Comparison of ENCODE assay signal across 9 cellular contexts in the genomic region with DNA sequence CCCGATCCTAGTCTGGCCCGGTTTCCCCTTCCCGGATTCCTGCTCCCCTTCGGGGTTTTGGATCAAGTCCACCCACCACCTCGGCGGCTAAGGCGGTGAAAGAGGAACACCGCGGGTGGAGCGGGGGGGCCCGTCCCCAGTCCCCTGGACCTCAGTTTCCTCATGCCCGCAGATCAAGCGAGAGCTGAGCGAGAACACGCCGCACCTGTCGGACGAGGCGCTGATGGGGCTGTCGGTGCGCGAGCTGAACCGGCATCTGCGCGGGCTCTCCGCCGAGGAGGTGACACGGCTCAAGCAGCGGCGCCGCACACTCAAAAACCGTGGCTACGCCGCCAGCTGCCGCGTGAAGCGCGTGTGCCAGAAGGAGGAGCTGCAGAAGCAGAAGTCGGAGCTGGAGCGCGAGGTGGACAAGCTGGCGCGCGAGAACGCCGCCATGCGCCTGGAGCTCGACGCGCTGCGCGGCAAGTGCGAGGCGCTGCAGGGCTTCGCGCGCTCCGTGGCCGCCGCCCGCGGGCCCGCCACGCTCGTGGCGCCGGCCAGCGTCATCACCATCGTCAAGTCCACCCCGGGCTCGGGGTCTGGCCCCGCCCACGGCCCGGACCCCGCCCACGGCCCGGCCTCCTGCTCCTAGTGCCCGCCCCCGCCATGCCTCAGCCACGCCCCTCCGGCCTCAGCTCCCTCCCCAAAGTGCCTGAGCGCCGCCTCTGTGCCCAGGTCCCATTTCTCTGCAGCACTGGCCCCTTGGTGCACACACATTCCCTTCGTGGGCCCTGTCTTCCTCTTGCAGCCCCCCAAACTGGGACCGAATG. TPM values are rescaled to one million over a fixed set of nuclear protein-coding genes. Genes with fewer than 3 reads are reported as not detected.
DNase-seq lines count a peak whose midpoint lies in the region; ATAC-seq, FAIRE-seq and TF ChIP-seq lines count a peak whose summit lies in the region.
"Had no signal": no experiment of that assay in that cellular context is flagged by ENCODE, and none has a peak within 500 bp of the region (broad histone marks: within the 10 kb centered on the region; RNA-seq: fewer than 3 reads in every experiment).

No MANE protein-coding gene starts in this region.

- H3K9me3 Mint-ChIP-seq in activated naive CD8-positive, alpha-beta T cell treated with anti-CD3 and anti-CD28 coated beads, Interleukin-2, amount 50 U/mL, for 24 hours: no peaks in the 10 kb centered on the region

- H3K27me3 ChIP-seq in hepatocyte (no peaks in the 10 kb centered on the region), small intestine (ENCODE audit: control insufficient read depth in 2 of 2, insufficient read depth in 2 of 2, low read length in 2 of 2) (no peaks in the 10 kb centered on the region)

- DNase-seq in GM18507 (ENCODE audit: extremely low spot score, insufficient read length, low read depth): peak; percentile 71
- peak; percentile 62 for DNase-seq in SK-MEL-5 (ENCODE audit: low read depth, low spot score)
- DNase-seq in activated naive CD8-positive, alpha-beta T cell treated with anti-CD3 and anti-CD28 coated beads, Interleukin-2, amount 50 U/mL, for 24 hours: peak; percentile 61
- peak; percentile 81 for DNase-seq in hepatocyte (ENCODE audit: low spot score)
- DNase-seq in small intestine: peak; percentile 77
- no peak for DNase-seq in epidermal melanocyte (ENCODE audit: insufficient read length, low spot score)
- no peak for DNase-seq in SIG-M5 (lab: John Stamatoyannopoulos, UW)

- TF ChIP-seq CTCF in hepatocyte (IDR thresholded peaks at IDR 0.05; ENCODE audit: poor library complexity): peak; percentile 15

- H3K4me1 Mint-ChIP-seq in activated naive CD8-positive, alpha-beta T cell treated with anti-CD3 and anti-CD28 coated beads, Interleukin-2, amount 50 U/mL, for 24 hours: peaks cover 38% of the 10 kb centered on the region

- H3K36me3 Mint-ChIP-seq in activated naive CD8-positive, alpha-beta T cell treated with anti-CD3 and anti-CD28 coated beads, Interleukin-2, amount 50 U/mL, for 24 hours (ENCODE audit: low read depth): peaks cover 7% of the 10 kb centered on the region

- no peaks in the 10 kb centered on the region for H3K9me3 ChIP-seq in hepatocyte (ENCODE audit: low read depth)
- no peaks in the 10 kb centered on the region for H3K9me3 ChIP-seq in small intestine (ENCODE audit: control insufficient read depth, low read depth)

- H3K9me2 ChIP-seq in hepatocyte (replicated peaks; ENCODE audit: insufficient read depth): no peaks in the 10 kb centered on the region

- H3K4me3 ChIP-seq in hepatocyte: no peak overlapping the region
- H3K4me3 ChIP-seq in small intestine (ENCODE audit: low read depth in 1 of 2, low read length in 2 of 2): peak overlapping the region in 1 of 2 donors; percentile 27

- peak; percentile 9 for ATAC-seq in activated naive CD8-positive, alpha-beta T cell treated with anti-CD3 and anti-CD28 coated beads, Interleukin-2, amount 50 U/mL, for 24 hours
- ATAC-seq in GM21737 (IDR thresholded peaks at IDR 0.05; ENCODE audit: unreplicated experiment): no peak

- peaks cover 11% of the 10 kb centered on the region for H3K79me2 ChIP-seq in hepatocyte

- WGBS in hepatocyte (ENCODE audit: low lambda C conversion rate, missing lambda C conversion rate): 37% methylated on average over 64 of the region's 85 CpGs
- 13 to 27% (median 20%) methylated on average over 53 to 85 of the region's 85 CpGs for WGBS in small intestine, 3 donors

- peaks cover 10% of the 10 kb centered on the region for H4K20me1 ChIP-seq in hepatocyte (ENCODE audit: insufficient read depth, poor library complexity, severe bottlenecking)

- H3K4me1 ChIP-seq in hepatocyte (ENCODE audit: insufficient read depth) (peaks cover 23% of the 10 kb centered on the region), small intestine (ENCODE audit: control insufficient read depth in 2 of 2, insufficient read depth in 1 of 2, low read depth in 1 of 2, low read length in 1 of 2) (peaks cover 3 to 14% of the 10 kb centered on the region in 2 donors)

- H3K27ac ChIP-seq in hepatocyte (no peak overlapping the region), small intestine (ENCODE audit: low read depth in 1 of 2, low read length in 1 of 2) (peak overlapping the region in 1 of 2 donors; percentile 48)

- FAIRE-seq in GM18507 (lab: Jason Lieb, UNC): peak; percentile 80
- no peak for FAIRE-seq in small intestine (lab: Jason Lieb, UNC)
- FAIRE-seq: TTC549 had no signal

- H3K4me3 Mint-ChIP-seq in activated naive CD8-positive, alpha-beta T cell treated with anti-CD3 and anti-CD28 coated beads, Interleukin-2, amount 50 U/mL, for 24 hours: no peak overlapping the region

- no peaks in the 10 kb centered on the region for H3K27me3 Mint-ChIP-seq in activated naive CD8-positive, alpha-beta T cell treated with anti-CD3 and anti-CD28 coated beads, Interleukin-2, amount 50 U/mL, for 24 hours

- in situ Hi-C loops in SK-MEL-5 (cut with HindIII; ENCODE audit: low pct_unique_long_range_greater_than_20kb, low sequenced_read_pairs): no loop called here

- H3K36me3 ChIP-seq in hepatocyte (replicated peaks; ENCODE audit: insufficient read depth, low read depth) (no peaks in the 10 kb centered on the region), small intestine (ENCODE audit: control insufficient read depth in 2 of 2, insufficient read depth in 2 of 2, low read length in 2 of 2) (no peaks in the 10 kb centered on the region)

- no peak overlapping the region for H3K27ac Mint-ChIP-seq in activated naive CD8-positive, alpha-beta T cell treated with anti-CD3 and anti-CD28 coated beads, Interleukin-2, amount 50 U/mL, for 24 hours

- no peak overlapping the region for H2AFZ ChIP-seq in hepatocyte

- peak overlapping the region; percentile 71 for H3K4me2 ChIP-seq in hepatocyte

RNA-seq across cellular contexts. Expression of a gene that starts 12.7 kb away (rescaled TPM):
- total RNA-seq in SK-MEL-5 (2014; rRNA removed; shearing (Covaris generic)): 153 and 181 TPM in 2 replicates
- 215 and 262 TPM in 2 replicates for polyA plus RNA-seq in SK-MEL-5 (2015; cell fraction: cytosol; rRNA removed)
- 88.5 and 97.0 TPM in 2 replicates for polyA plus RNA-seq in SK-MEL-5 (2015; cell fraction: nucleus; rRNA removed)
- total RNA-seq in hepatocyte: 55.9 and 70.4 TPM in 2 replicates
- 67.2 and 76.3 TPM in 2 replicates for polyA plus RNA-seq in hepatocyte
- 10 to 100 TPM in 2 of 3 donors, 1 to 10 TPM in 1; 9.6 to 26.5 (median 17.2) TPM for polyA plus RNA-seq in small intestine

RNA-seq across cellular contexts. Expression of a gene that starts 32.8 kb away (rescaled TPM):
- total RNA-seq in SK-MEL-5 (2014; rRNA removed; shearing (Covaris generic)): 20.8 and 21.5 TPM in 2 replicates
- 14.7 and 16.6 TPM in 2 replicates for polyA plus RNA-seq in SK-MEL-5 (2015; cell fraction: cytosol; rRNA removed)
- 530 and 622 TPM in 2 replicates for polyA plus RNA-seq in SK-MEL-5 (2015; cell fraction: nucleus; rRNA removed)
- 28.2 and 39.9 TPM in 2 replicates for total RNA-seq in hepatocyte
- polyA plus RNA-seq in hepatocyte (30.2 and 42.6 TPM in 2 replicates), small intestine (10 to 100 TPM; 13.8 to 27.1 (median 21.6) TPM)

RNA-seq across cellular contexts. Expression of a gene that starts 58.4 kb away (rescaled TPM):
- 12.7 and 14.7 TPM in 2 replicates for total RNA-seq in SK-MEL-5 (2014; rRNA removed; shearing (Covaris generic))
- 109 and 114 TPM in 2 replicates for polyA plus RNA-seq in SK-MEL-5 (2015; cell fraction: cytosol; rRNA removed)
- 39.1 and 65.5 TPM in 2 replicates for polyA plus RNA-seq in SK-MEL-5 (2015; cell fraction: nucleus; rRNA removed)
- 32.1 and 58.2 TPM in 2 replicates for total RNA-seq in hepatocyte
- polyA plus RNA-seq in hepatocyte (90.0 and 102 TPM in 2 replicates), small intestine (10 to 100 TPM in 1 of 3 donors, 1 to 10 TPM in 2; 7.3 to 31.9 (median 8.7) TPM)

Comparison
In these comparisons a context has a peak if more than half of its experiments do, and no peak if none do; other contexts are left out.
1. DNase-seq: peak in GM18507 (single experiment), SK-MEL-5 (single experiment), activated naive CD8-positive, alpha-beta T cell treated with anti-CD3 and anti-CD28 coated beads, Interleukin-2, amount 50 U/mL, for 24 hours (single experiment), hepatocyte (single experiment) and small intestine (single experiment); none in epidermal melanocyte (single experiment) and SIG-M5 (single experiment).